In the genomic region with DNA sequence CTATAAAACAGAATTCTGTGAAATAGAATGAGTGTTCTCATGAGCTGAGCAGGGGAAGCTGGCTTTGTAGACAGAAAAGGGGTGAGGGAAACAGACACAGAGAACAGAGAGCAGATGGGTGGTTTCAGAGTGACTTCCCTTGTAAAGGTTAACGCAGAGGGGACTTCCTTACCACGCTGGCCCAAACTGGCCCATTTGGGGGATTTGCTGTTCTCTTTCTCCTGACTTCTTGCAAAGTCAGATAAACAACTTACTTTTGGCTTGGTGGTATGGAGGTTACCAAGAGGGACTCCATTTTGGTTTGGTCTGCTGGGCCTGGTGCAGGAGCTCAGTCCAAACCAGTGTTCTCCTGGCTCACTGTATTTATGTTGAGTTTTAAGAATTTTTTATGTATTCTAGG, we compare ENCODE assay signal across 13 cellular contexts. TPM values are rescaled to one million over a fixed set of nuclear protein-coding genes. Genes with fewer than 3 reads are reported as not detected.
DNase-seq lines count a peak whose midpoint lies in the region; ATAC-seq, FAIRE-seq and TF ChIP-seq lines count a peak whose summit lies in the region.
"Had no signal": no experiment of that assay in that cellular context is flagged by ENCODE, and none has a peak within 500 bp of the region (broad histone marks: within the 10 kb centered on the region; RNA-seq: fewer than 3 reads in every experiment).

No MANE protein-coding gene starts in this region.

- TF ChIP-seq RAD21 in SK-N-SH (IDR thresholded peaks at IDR 0.05; ENCODE audit: low read length) = no peak

- peaks cover 15% of the 10 kb centered on the region for H3K36me3 ChIP-seq in OCI-LY3 (replicated peaks; ENCODE audit: low read depth, low read length)
- H3K36me3 ChIP-seq in SK-N-SH (replicated peaks in 1 of 2; ENCODE audit: control insufficient read depth in 1 of 2, insufficient read depth in 2 of 2, low read length in 1 of 2) = peaks cover 32 to 34% of the 10 kb centered on the region in 2 experiments
- peaks cover 0 to 4% of the 10 kb centered on the region in 2 donors for H3K36me3 ChIP-seq in small intestine (ENCODE audit: control insufficient read depth in 2 of 2, insufficient read depth in 2 of 2, low read length in 2 of 2)

- peaks cover 0 to 1% (median 0%) of the 10 kb centered on the region in 7 donors for H3K9me3 Mint-ChIP-seq in naive B cell

- H3K4me3 ChIP-seq in OCI-LY3 (ENCODE audit: low read length) (peak overlapping the region; percentile 44; the same call in 1 of the 2 replicates), SK-N-SH (ENCODE audit: low read depth in 2 of 2, low read length in 1 of 2) (no peak overlapping the region), small intestine (ENCODE audit: low read depth in 1 of 2, low read length in 2 of 2) (no peak overlapping the region)
- H3K4me3 ChIP-seq: cardiac muscle cell had no signal

- H3K4me2 ChIP-seq in OCI-LY3 (ENCODE audit: low read length) = peak overlapping the region; percentile 65
- H3K4me2 ChIP-seq in SK-N-SH = no peak overlapping the region

- CTCF ChIA-PET in SK-N-SH (lab: Yijun Ruan, JAX) = no interaction called here

- POLR2A ChIA-PET in SK-N-SH (lab: Yijun Ruan, JAX) = no interaction called here

- peaks cover 4% of the 10 kb centered on the region for H3F3A ChIP-seq in SK-N-SH (replicated peaks; ENCODE audit: insufficient read depth)

- peak; percentile 52 for ATAC-seq in GM21576 (IDR thresholded peaks at IDR 0.05; ENCODE audit: unreplicated experiment)
- ATAC-seq in naive B cell (ENCODE audit: low read depth in 2 of 2) = peak; percentile 90

- H3K9ac ChIP-seq in OCI-LY3 (ENCODE audit: low read length) = peak overlapping the region; percentile 35; the same call in 1 of the 2 replicates
- H3K9ac ChIP-seq in SK-N-SH = no peak overlapping the region

- H3K27ac ChIP-seq in OCI-LY3 (ENCODE audit: low read length) (peak overlapping the region; percentile 75), SK-N-SH (ENCODE audit: low read depth in 2 of 2, low read length in 1 of 2) (no peak overlapping the region), small intestine (ENCODE audit: low read depth in 1 of 2, low read length in 1 of 2) (no peak overlapping the region)
- H3K27ac ChIP-seq: cardiac muscle cell had no signal

- H3K27me3 ChIP-seq in OCI-LY3 (ENCODE audit: low read depth, low read length) = no peaks in the 10 kb centered on the region
- H3K27me3 ChIP-seq in SK-N-SH (ENCODE audit: insufficient read depth) = no peaks in the 10 kb centered on the region
- H3K27me3 ChIP-seq in small intestine (ENCODE audit: control insufficient read depth in 2 of 2, insufficient read depth in 2 of 2, low read length in 2 of 2) = no peaks in the 10 kb centered on the region
- H3K27me3 ChIP-seq: cardiac muscle cell had no signal

- H3K36me3 Mint-ChIP-seq in naive B cell = peaks cover 27 to 35% of the 10 kb centered on the region in 2 donors

- TF ChIP-seq CTCF in OCI-LY3 (IDR thresholded peaks at IDR 0.05; ENCODE audit: low read depth, low read length) = no peak
- no peak for TF ChIP-seq CTCF in SK-N-SH (IDR thresholded peaks at IDR 0.05)

- no peaks in the 10 kb centered on the region for H3K27me3 Mint-ChIP-seq in naive B cell

- 94% methylated on average over 2 of the region's 2 CpGs for WGBS in SK-N-SH (ENCODE audit: low lambda C conversion rate)
- WGBS in small intestine, 3 donors = 54 to 85% (median 80%) methylated on average over 2 of the region's 2 CpGs

- H3K4me1 ChIP-seq in OCI-LY3 (ENCODE audit: low read length) (peaks cover 39% of the 10 kb centered on the region), SK-N-SH (ENCODE audit: control insufficient read depth in 1 of 2, insufficient read depth in 2 of 2, low read depth in 1 of 2, low read length in 1 of 2) (peaks cover 12 to 23% of the 10 kb centered on the region in 2 experiments; a peak in 3 of 4 replicates), small intestine (ENCODE audit: control insufficient read depth in 2 of 2, insufficient read depth in 1 of 2, low read depth in 1 of 2, low read length in 1 of 2) (peaks cover 0 to 6% of the 10 kb centered on the region in 2 donors)

- H3K79me2 ChIP-seq in OCI-LY3 (ENCODE audit: low read length) (peaks cover 38% of the 10 kb centered on the region), SK-N-SH (ENCODE audit: insufficient read depth) (peaks cover 99% of the 10 kb centered on the region)

- H3K27ac Mint-ChIP-seq in naive B cell = peak overlapping the region in 5 of 6 donors; percentile 28 to 87 (median 63)

- FAIRE-seq in GM12892 (lab: Jason Lieb, UNC) = peak; percentile 70
- no peak for FAIRE-seq in small intestine (lab: Jason Lieb, UNC)
- FAIRE-seq: frontal cortex, urothelium cell line had no signal

- peak; percentile 44 for DNase-seq in GM12892 (ENCODE audit: insufficient read length)
- peak; percentile 35 for DNase-seq in naive B cell
- DNase-seq in COLO829 (ENCODE audit: low spot score) = no peak
- DNase-seq in LoVo (ENCODE audit: low spot score) = no peak
- no peak for DNase-seq in SK-N-SH
- no peak for DNase-seq in small intestine
- DNase-seq: DMS79 treated with DMSO at 0.1 percent for 48 hours, NCI-H345 had no signal

- H3K4me3 Mint-ChIP-seq in naive B cell = peak overlapping the region in 7 of 8 donors; percentile 1 to 70 (median 50)

- H2AFZ ChIP-seq in OCI-LY3 (ENCODE audit: low read depth, low read length) (no peak overlapping the region), SK-N-SH (ENCODE audit: low read depth) (no peak overlapping the region)

- TF ChIP-seq EP300 in SK-N-SH (IDR thresholded peaks at IDR 0.05; ENCODE audit: borderline replicate concordance in 1 of 2, low read depth in 1 of 2, low read length in 1 of 2) = no peak

- no peaks in the 10 kb centered on the region for H3K9me2 ChIP-seq in SK-N-SH

- H3K9me3 ChIP-seq in OCI-LY3 (ENCODE audit: insufficient read depth, low read length) (no peaks in the 10 kb centered on the region), SK-N-SH (no peaks in the 10 kb centered on the region), small intestine (ENCODE audit: control insufficient read depth, low read depth) (no peaks in the 10 kb centered on the region)

- H3K4me1 Mint-ChIP-seq in naive B cell = peaks cover 24 to 42% (median 31%) of the 10 kb centered on the region in 3 donors

- TF ChIP-seq POLR2A in GM12892 (IDR thresholded peaks at IDR 0.05; ENCODE audit: low read depth, low read length) = no peak

- H4K20me1 ChIP-seq in OCI-LY3 (ENCODE audit: insufficient read depth, low read length) (peaks cover 14% of the 10 kb centered on the region), SK-N-SH (ENCODE audit: insufficient read depth) (peaks cover 58% of the 10 kb centered on the region)

TF ChIP-seq in SK-N-SH, 30 proteins besides CTCF, POLR2A, EP300 and RAD21 (continues in another document):
- TF ChIP-seq, protein P1, sequence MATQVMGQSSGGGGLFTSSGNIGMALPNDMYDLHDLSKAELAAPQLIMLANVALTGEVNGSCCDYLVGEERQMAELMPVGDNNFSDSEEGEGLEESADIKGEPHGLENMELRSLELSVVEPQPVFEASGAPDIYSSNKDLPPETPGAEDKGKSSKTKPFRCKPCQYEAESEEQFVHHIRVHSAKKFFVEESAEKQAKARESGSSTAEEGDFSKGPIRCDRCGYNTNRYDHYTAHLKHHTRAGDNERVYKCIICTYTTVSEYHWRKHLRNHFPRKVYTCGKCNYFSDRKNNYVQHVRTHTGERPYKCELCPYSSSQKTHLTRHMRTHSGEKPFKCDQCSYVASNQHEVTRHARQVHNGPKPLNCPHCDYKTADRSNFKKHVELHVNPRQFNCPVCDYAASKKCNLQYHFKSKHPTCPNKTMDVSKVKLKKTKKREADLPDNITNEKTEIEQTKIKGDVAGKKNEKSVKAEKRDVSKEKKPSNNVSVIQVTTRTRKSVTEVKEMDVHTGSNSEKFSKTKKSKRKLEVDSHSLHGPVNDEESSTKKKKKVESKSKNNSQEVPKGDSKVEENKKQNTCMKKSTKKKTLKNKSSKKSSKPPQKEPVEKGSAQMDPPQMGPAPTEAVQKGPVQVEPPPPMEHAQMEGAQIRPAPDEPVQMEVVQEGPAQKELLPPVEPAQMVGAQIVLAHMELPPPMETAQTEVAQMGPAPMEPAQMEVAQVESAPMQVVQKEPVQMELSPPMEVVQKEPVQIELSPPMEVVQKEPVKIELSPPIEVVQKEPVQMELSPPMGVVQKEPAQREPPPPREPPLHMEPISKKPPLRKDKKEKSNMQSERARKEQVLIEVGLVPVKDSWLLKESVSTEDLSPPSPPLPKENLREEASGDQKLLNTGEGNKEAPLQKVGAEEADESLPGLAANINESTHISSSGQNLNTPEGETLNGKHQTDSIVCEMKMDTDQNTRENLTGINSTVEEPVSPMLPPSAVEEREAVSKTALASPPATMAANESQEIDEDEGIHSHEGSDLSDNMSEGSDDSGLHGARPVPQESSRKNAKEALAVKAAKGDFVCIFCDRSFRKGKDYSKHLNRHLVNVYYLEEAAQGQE (IDR thresholded peaks at IDR 0.05; ENCODE audit: low read depth, low read length) = no peak
- TF ChIP-seq SIN3A (IDR thresholded peaks at IDR 0.05; ENCODE audit: borderline replicate concordance, low read depth, low read length) (no peak), TCF12 (IDR thresholded peaks at IDR 0.05) (no peak), PBX3 (IDR thresholded peaks at IDR 0.05) (no peak), RXRA (IDR thresholded peaks at IDR 0.05; ENCODE audit: borderline replicate concordance, low read depth) (no peak), GABPA (IDR thresholded peaks at IDR 0.05; ENCODE audit: low read depth) (no peak), NFIC (IDR thresholded peaks at IDR 0.05; ENCODE audit: borderline replicate concordance) (no peak)

RNA-seq across cellular contexts. Expression of gene SEC14L1, which starts 48.4 kb away (rescaled TPM):
- 29.6 TPM for polyA plus RNA-seq in GM12892 (2012; ENCODE audit: missing spikeins)
- polyA plus RNA-seq in naive B cell (ENCODE audit: low read depth in 6 of 6) = 10 to 100 TPM; 14.4 to 21.6 (median 17.4) TPM
- 45.1 and 62.4 TPM in 2 replicates for polyA plus RNA-seq in SK-N-SH (2012; rRNA removed)
- 54.4 and 58.5 TPM in 2 replicates for polyA plus RNA-seq in SK-N-SH (2012; cell fraction: cytosol; rRNA removed)
- polyA plus RNA-seq in SK-N-SH (2012; cell fraction: nucleus; rRNA removed) = 48.9 and 66.1 TPM in 2 replicates
- polyA plus RNA-seq in small intestine = 10 to 100 TPM; 14.5 to 27.4 (median 17.8) TPM

Comparison
In these comparisons a context has a peak if more than half of its experiments do, and no peak if none do; other contexts are left out.
1. DNase-seq: peak in GM12892 (single experiment) and naive B cell (single experiment); none in COLO829 (single experiment), LoVo (single experiment), SK-N-SH (single experiment) and small intestine (single experiment).